1 cellular context compared by ENCODE assay signal in the genomic region with DNA sequence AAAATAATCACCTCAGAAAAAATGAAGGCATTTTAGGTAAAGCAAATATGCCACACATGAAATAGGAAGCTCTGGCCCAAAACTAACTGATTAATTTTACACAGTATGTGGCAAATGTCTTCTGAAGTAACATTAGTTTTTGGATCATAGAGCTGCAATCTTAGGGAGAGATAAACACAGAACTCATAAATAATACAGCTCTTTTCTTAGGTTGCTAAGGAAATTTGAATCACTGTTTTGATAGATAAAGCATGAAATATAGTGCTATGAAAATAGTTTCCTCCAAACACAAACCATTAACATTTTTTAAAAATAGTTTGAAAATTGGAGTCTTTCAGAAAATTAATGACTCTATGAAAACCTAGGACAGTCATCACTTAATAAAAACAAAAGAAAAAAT.
TF ChIP-seq lines count a peak whose summit lies in the region.

No MANE protein-coding gene starts in this region.

TF ChIP-seq in HepG2, 621 proteins besides CTCF, POLR2A, EP300 and RAD21:
- TF ChIP-seq MYNN (CRISPR knock-in tag; IDR thresholded peaks at IDR 0.05; ENCODE audit: low read depth) (no peak), FOXO1 (CRISPR knock-in tag; IDR thresholded peaks at IDR 0.05) (no peak), GATAD2A (CRISPR knock-in tag; IDR thresholded peaks at IDR 0.05) (no peak), IKZF1 (IDR thresholded peaks at IDR 0.05) (no peak), ZC3H4 (CRISPR knock-in tag; IDR thresholded peaks at IDR 0.05; ENCODE audit: borderline replicate concordance) (no peak), ZNF367 (CRISPR knock-in tag; IDR thresholded peaks at IDR 0.05; ENCODE audit: borderline replicate concordance) (no peak), HNF4A (CRISPR knock-in tag; IDR thresholded peaks at IDR 0.05) (no peak), RBM39 (IDR thresholded peaks at IDR 0.05; ENCODE audit: low read depth, low read length, poor library complexity, severe bottlenecking) (no peak), KAT7 (CRISPR knock-in tag; IDR thresholded peaks at IDR 0.05; ENCODE audit: borderline replicate concordance) (no peak), SRY (CRISPR knock-in tag; IDR thresholded peaks at IDR 0.05) (no peak), ZNF232 (CRISPR knock-in tag; IDR thresholded peaks at IDR 0.05; ENCODE audit: borderline replicate concordance) (no peak), REL (CRISPR knock-in tag; conservative IDR thresholded peaks at IDR 0.05) (no peak), TAF15 (IDR thresholded peaks at IDR 0.05; ENCODE audit: low read depth, low read length, poor library complexity, severe bottlenecking) (no peak), ZNF17 (CRISPR knock-in tag; IDR thresholded peaks at IDR 0.05) (no peak), SMARCE1 (IDR thresholded peaks at IDR 0.05; ENCODE audit: borderline replicate concordance) (no peak), YEATS4 (CRISPR knock-in tag; IDR thresholded peaks at IDR 0.05; ENCODE audit: borderline replicate concordance) (no peak)
- TF ChIP-seq, protein P1, sequence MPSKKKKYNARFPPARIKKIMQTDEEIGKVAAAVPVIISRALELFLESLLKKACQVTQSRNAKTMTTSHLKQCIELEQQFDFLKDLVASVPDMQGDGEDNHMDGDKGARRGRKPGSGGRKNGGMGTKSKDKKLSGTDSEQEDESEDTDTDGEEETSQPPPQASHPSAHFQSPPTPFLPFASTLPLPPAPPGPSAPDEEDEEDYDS (CRISPR knock-in tag; IDR thresholded peaks at IDR 0.05) = no peak
- TF ChIP-seq, protein P2, sequence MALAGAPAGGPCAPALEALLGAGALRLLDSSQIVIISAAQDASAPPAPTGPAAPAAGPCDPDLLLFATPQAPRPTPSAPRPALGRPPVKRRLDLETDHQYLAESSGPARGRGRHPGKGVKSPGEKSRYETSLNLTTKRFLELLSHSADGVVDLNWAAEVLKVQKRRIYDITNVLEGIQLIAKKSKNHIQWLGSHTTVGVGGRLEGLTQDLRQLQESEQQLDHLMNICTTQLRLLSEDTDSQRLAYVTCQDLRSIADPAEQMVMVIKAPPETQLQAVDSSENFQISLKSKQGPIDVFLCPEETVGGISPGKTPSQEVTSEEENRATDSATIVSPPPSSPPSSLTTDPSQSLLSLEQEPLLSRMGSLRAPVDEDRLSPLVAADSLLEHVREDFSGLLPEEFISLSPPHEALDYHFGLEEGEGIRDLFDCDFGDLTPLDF (CRISPR knock-in tag; IDR thresholded peaks at IDR 0.05) = no peak
- TF ChIP-seq, protein P3, sequence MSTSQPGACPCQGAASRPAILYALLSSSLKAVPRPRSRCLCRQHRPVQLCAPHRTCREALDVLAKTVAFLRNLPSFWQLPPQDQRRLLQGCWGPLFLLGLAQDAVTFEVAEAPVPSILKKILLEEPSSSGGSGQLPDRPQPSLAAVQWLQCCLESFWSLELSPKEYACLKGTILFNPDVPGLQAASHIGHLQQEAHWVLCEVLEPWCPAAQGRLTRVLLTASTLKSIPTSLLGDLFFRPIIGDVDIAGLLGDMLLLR (CRISPR knock-in tag; IDR thresholded peaks at IDR 0.05) = no peak
- TF ChIP-seq, protein P4, sequence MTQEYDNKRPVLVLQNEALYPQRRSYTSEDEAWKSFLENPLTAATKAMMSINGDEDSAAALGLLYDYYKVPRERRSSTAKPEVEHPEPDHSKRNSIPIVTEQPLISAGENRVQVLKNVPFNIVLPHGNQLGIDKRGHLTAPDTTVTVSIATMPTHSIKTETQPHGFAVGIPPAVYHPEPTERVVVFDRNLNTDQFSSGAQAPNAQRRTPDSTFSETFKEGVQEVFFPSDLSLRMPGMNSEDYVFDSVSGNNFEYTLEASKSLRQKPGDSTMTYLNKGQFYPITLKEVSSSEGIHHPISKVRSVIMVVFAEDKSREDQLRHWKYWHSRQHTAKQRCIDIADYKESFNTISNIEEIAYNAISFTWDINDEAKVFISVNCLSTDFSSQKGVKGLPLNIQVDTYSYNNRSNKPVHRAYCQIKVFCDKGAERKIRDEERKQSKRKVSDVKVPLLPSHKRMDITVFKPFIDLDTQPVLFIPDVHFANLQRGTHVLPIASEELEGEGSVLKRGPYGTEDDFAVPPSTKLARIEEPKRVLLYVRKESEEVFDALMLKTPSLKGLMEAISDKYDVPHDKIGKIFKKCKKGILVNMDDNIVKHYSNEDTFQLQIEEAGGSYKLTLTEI (CRISPR knock-in tag; conservative IDR thresholded peaks at IDR 0.05) = no peak
